In genomic region chr15:75369897-75370581, GRCh38 we compare ENCODE assay signal across 1 cellular context.
TF ChIP-seq lines count a peak whose summit lies in the region.

No MANE protein-coding gene starts in this region.

TF ChIP-seq in HepG2, 621 proteins besides CTCF, POLR2A, EP300 and RAD21 (continued from another document and continues in another):
- TF ChIP-seq MNT (IDR thresholded peaks at IDR 0.05), result no peak
- peak; percentile 87 for TF ChIP-seq CEBPG (CRISPR knock-in tag; IDR thresholded peaks at IDR 0.05)
- no peak for TF ChIP-seq SRY (CRISPR knock-in tag; IDR thresholded peaks at IDR 0.05)
- 0 out of 2 replicates have a peak, but pooled peaks have one; percentile 40 for TF ChIP-seq ZNF547 (CRISPR knock-in tag; IDR thresholded peaks at IDR 0.05)
- TF ChIP-seq ZNF781 (CRISPR knock-in tag; IDR thresholded peaks at IDR 0.05; ENCODE audit: borderline replicate concordance, not compliant biosample characterization), result no peak
- no peak for TF ChIP-seq ZSCAN21 (CRISPR knock-in tag; IDR thresholded peaks at IDR 0.05; ENCODE audit: borderline replicate concordance)
- no peak for TF ChIP-seq SAP130 (CRISPR knock-in tag; IDR thresholded peaks at IDR 0.05; ENCODE audit: low read depth)
- TF ChIP-seq ZBTB38 (CRISPR knock-in tag; IDR thresholded peaks at IDR 0.05), result no peak
- TF ChIP-seq ZSCAN29 (CRISPR knock-in tag; conservative IDR thresholded peaks at IDR 0.05), result 0 out of 2 replicates have a peak, but pooled peaks have one; percentile 42
- TF ChIP-seq ZNF232 (CRISPR knock-in tag; IDR thresholded peaks at IDR 0.05; ENCODE audit: borderline replicate concordance), result no peak
- no peak for TF ChIP-seq SMARCC2 (IDR thresholded peaks at IDR 0.05)
- TF ChIP-seq, protein P1, sequence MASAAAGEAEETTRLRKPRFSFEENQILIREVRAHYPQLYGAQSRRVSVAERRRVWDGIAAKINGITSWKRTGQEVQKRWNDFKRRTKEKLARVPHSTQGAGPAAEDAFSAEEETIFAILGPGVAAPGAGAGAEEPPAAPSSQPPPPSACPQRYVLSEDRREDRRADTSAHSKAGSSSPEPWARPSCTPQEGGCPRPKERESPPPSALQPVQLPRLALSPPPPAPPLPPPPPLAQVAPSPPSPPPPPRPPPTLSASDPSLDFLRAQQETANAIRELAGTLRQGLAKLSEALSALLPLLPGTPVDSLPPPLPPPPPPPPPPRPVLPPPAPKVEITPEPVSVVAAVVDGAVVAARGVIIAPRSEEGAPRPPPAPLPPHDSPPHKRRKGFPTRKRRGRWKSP (CRISPR knock-in tag; IDR thresholded peaks at IDR 0.05), result no peak
- TF ChIP-seq EEA1 (CRISPR knock-in tag; IDR thresholded peaks at IDR 0.05; ENCODE audit: borderline replicate concordance), result no peak
- no peak for TF ChIP-seq ZEB1 (IDR thresholded peaks at IDR 0.05; ENCODE audit: insufficient replicate concordance, low read depth)
- TF ChIP-seq ZUFSP (CRISPR knock-in tag; IDR thresholded peaks at IDR 0.05; ENCODE audit: borderline replicate concordance), result no peak
- TF ChIP-seq, protein P2, sequence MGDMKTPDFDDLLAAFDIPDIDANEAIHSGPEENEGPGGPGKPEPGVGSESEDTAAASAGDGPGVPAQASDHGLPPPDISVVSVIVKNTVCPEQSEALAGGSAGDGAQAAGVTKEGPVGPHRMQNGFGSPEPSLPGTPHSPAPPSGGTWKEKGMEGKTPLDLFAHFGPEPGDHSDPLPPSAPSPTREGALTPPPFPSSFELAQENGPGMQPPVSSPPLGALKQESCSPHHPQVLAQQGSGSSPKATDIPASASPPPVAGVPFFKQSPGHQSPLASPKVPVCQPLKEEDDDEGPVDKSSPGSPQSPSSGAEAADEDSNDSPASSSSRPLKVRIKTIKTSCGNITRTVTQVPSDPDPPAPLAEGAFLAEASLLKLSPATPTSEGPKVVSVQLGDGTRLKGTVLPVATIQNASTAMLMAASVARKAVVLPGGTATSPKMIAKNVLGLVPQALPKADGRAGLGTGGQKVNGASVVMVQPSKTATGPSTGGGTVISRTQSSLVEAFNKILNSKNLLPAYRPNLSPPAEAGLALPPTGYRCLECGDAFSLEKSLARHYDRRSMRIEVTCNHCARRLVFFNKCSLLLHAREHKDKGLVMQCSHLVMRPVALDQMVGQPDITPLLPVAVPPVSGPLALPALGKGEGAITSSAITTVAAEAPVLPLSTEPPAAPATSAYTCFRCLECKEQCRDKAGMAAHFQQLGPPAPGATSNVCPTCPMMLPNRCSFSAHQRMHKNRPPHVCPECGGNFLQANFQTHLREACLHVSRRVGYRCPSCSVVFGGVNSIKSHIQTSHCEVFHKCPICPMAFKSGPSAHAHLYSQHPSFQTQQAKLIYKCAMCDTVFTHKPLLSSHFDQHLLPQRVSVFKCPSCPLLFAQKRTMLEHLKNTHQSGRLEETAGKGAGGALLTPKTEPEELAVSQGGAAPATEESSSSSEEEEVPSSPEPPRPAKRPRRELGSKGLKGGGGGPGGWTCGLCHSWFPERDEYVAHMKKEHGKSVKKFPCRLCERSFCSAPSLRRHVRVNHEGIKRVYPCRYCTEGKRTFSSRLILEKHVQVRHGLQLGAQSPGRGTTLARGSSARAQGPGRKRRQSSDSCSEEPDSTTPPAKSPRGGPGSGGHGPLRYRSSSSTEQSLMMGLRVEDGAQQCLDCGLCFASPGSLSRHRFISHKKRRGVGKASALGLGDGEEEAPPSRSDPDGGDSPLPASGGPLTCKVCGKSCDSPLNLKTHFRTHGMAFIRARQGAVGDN (CRISPR knock-in tag; IDR thresholded peaks at IDR 0.05), result peak; percentile 42
- no peak for TF ChIP-seq SOX13 (IDR thresholded peaks at IDR 0.05)
- peak in 1 of 2 experiments; percentile 51; a peak in 1 of 4 replicates for TF ChIP-seq SOX13 (CRISPR knock-in tag; conservative IDR thresholded peaks at IDR 0.05 in 1 of 2, IDR thresholded peaks at IDR 0.05 in 1 of 2)
- TF ChIP-seq ZNF780A (CRISPR knock-in tag; IDR thresholded peaks at IDR 0.05), result no peak
- TF ChIP-seq HNF4A (CRISPR knock-in tag; IDR thresholded peaks at IDR 0.05), result peak; percentile 52; the same call in 1 of the 2 replicates
- no peak for TF ChIP-seq ZNF331 (CRISPR knock-in tag; IDR thresholded peaks at IDR 0.05)
- TF ChIP-seq HDAC2 (CRISPR knock-in tag; IDR thresholded peaks at IDR 0.05), result no peak
- TF ChIP-seq, protein P3, sequence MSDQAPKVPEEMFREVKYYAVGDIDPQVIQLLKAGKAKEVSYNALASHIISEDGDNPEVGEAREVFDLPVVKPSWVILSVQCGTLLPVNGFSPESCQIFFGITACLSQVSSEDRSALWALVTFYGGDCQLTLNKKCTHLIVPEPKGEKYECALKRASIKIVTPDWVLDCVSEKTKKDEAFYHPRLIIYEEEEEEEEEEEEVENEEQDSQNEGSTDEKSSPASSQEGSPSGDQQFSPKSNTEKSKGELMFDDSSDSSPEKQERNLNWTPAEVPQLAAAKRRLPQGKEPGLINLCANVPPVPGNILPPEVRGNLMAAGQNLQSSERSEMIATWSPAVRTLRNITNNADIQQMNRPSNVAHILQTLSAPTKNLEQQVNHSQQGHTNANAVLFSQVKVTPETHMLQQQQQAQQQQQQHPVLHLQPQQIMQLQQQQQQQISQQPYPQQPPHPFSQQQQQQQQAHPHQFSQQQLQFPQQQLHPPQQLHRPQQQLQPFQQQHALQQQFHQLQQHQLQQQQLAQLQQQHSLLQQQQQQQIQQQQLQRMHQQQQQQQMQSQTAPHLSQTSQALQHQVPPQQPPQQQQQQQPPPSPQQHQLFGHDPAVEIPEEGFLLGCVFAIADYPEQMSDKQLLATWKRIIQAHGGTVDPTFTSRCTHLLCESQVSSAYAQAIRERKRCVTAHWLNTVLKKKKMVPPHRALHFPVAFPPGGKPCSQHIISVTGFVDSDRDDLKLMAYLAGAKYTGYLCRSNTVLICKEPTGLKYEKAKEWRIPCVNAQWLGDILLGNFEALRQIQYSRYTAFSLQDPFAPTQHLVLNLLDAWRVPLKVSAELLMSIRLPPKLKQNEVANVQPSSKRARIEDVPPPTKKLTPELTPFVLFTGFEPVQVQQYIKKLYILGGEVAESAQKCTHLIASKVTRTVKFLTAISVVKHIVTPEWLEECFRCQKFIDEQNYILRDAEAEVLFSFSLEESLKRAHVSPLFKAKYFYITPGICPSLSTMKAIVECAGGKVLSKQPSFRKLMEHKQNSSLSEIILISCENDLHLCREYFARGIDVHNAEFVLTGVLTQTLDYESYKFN (CRISPR knock-in tag; conservative IDR thresholded peaks at IDR 0.05), result peak; percentile 44; the same call in 1 of the 2 replicates
- TF ChIP-seq HOXA7 (CRISPR knock-in tag; IDR thresholded peaks at IDR 0.05), result no peak
- TF ChIP-seq ARNTL (CRISPR knock-in tag; IDR thresholded peaks at IDR 0.05), result no peak
- TF ChIP-seq PRPF4 (IDR thresholded peaks at IDR 0.05; ENCODE audit: low read depth, low read length, poor library complexity, severe bottlenecking), result no peak
- no peak for TF ChIP-seq SRF (IDR thresholded peaks at IDR 0.05; ENCODE audit: low read depth, low read length)
- TF ChIP-seq ZNF543 (CRISPR knock-in tag; IDR thresholded peaks at IDR 0.05), result no peak
- TF ChIP-seq CEBPB (IDR thresholded peaks at IDR 0.05; ENCODE audit: borderline replicate concordance, low read depth, low read length), result peak; percentile 85
- TF ChIP-seq CCAR2 (optimal IDR thresholded peaks at IDR 0.05; ENCODE audit: low read depth, low read length), result no peak
- TF ChIP-seq HNRNPK (IDR thresholded peaks at IDR 0.05; ENCODE audit: low read depth, low read length, poor library complexity, severe bottlenecking), result no peak
- no peak for TF ChIP-seq ZNF101 (CRISPR knock-in tag; IDR thresholded peaks at IDR 0.05; ENCODE audit: borderline replicate concordance, low read depth)
- TF ChIP-seq KLF12 (CRISPR knock-in tag; IDR thresholded peaks at IDR 0.05; ENCODE audit: borderline replicate concordance), result peak; percentile 33; the same call in 1 of the 2 replicates
- TF ChIP-seq CENPT (CRISPR knock-in tag; IDR thresholded peaks at IDR 0.05; ENCODE audit: low read depth), result no peak
- TF ChIP-seq, protein P4, sequence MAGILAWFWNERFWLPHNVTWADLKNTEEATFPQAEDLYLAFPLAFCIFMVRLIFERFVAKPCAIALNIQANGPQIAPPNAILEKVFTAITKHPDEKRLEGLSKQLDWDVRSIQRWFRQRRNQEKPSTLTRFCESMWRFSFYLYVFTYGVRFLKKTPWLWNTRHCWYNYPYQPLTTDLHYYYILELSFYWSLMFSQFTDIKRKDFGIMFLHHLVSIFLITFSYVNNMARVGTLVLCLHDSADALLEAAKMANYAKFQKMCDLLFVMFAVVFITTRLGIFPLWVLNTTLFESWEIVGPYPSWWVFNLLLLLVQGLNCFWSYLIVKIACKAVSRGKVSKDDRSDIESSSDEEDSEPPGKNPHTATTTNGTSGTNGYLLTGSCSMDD (CRISPR knock-in tag; IDR thresholded peaks at IDR 0.05), result no peak
- no peak for TF ChIP-seq MEF2D (CRISPR knock-in tag; IDR thresholded peaks at IDR 0.05)
- no peak for TF ChIP-seq ZNF550 (CRISPR knock-in tag; IDR thresholded peaks at IDR 0.05; ENCODE audit: borderline replicate concordance)
- TF ChIP-seq ZC3H13 (CRISPR knock-in tag; IDR thresholded peaks at IDR 0.05), result peak; percentile 49; the same call in 1 of the 2 replicates
- TF ChIP-seq HOXA9 (CRISPR knock-in tag; IDR thresholded peaks at IDR 0.05; ENCODE audit: borderline replicate concordance), result no peak
- no peak for TF ChIP-seq ZNF256 (CRISPR knock-in tag; conservative IDR thresholded peaks at IDR 0.05)
- TF ChIP-seq BCL3 (CRISPR knock-in tag; IDR thresholded peaks at IDR 0.05), result no peak
- no peak for TF ChIP-seq ZBTB4 (CRISPR knock-in tag; IDR thresholded peaks at IDR 0.05; ENCODE audit: borderline replicate concordance)
- TF ChIP-seq RFX5 (IDR thresholded peaks at IDR 0.05; ENCODE audit: low read depth, low read length), result no peak
- TF ChIP-seq ZNF883 (CRISPR knock-in tag; IDR thresholded peaks at IDR 0.05; ENCODE audit: not compliant biosample characterization), result no peak
- no peak for TF ChIP-seq CBFB (CRISPR knock-in tag; IDR thresholded peaks at IDR 0.05)
- no peak for TF ChIP-seq RELA (CRISPR knock-in tag; IDR thresholded peaks at IDR 0.05)
- TF ChIP-seq FOXK2 (IDR thresholded peaks at IDR 0.05), result no peak
- no peak for TF ChIP-seq ZNF562 (CRISPR knock-in tag; IDR thresholded peaks at IDR 0.05; ENCODE audit: borderline replicate concordance)
- no peak for TF ChIP-seq ZNF747 (CRISPR knock-in tag; IDR thresholded peaks at IDR 0.05; ENCODE audit: borderline replicate concordance)
- TF ChIP-seq ZNF768 (CRISPR knock-in tag; IDR thresholded peaks at IDR 0.05), result peak; percentile 71; the same call in 1 of the 2 replicates
- peak; percentile 98 for TF ChIP-seq ZNF121 (CRISPR knock-in tag; IDR thresholded peaks at IDR 0.05)
- no peak for TF ChIP-seq IKZF1 (IDR thresholded peaks at IDR 0.05)
